Comparison of ENCODE assay signal across 8 cellular contexts in the genomic region with DNA sequence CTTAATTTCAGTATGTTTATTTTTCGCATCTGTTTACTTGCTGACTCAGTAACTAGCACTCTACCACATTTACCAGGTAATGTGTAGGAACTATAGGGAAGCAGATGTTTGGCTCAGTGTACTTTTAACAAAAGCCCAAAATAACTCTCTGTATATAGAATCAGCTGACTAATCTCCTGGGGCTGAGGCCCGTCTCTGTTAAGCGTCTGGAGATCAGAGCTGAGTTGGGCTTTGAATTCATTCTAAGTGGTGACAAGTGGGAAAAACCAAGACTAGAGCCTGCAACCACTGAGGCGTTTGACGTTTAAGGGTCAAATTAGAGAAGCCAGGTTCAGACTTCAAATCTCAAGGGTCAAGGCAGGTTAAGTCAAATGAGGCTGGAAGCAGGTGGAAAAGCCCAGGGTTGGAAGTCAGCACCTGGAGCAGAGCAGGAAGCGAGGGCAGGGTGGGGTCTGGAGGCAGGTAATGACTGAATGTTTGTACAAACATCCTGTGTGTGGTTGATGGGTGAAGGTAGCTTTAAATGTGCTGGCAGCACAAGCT. TPM values are rescaled to one million over a fixed set of nuclear protein-coding genes. Genes with fewer than 3 reads are reported as not detected.
DNase-seq lines count a peak whose midpoint lies in the region; ATAC-seq, FAIRE-seq and TF ChIP-seq lines count a peak whose summit lies in the region.

No MANE protein-coding gene starts in this region.

- CTCF ChIA-PET in MCF 10A (lab: Yijun Ruan, JAX): interaction anchor here (0.6 to 2.5 kb wide), 9 partner anchors 9 to 145 kb away, joined by 3 to 15 read pairs (median 3); partner anchors contain the start of gene LYST

- TF ChIP-seq POLR2A in breast epithelium (IDR thresholded peaks at IDR 0.05): no peak

- H3K4me1 Mint-ChIP-seq in MCF 10A (ENCODE audit: insufficient read depth, unreplicated experiment): peaks cover 44% of the 10 kb centered on the region

- peak; percentile 28 for FAIRE-seq in bronchial epithelial cell (lab: Jason Lieb, UNC)

- H3K4me1 ChIP-seq in breast epithelium: no peaks in the 10 kb centered on the region
- H3K4me1 ChIP-seq in thymus (ENCODE audit: control insufficient read depth, insufficient read depth, low read length): peaks cover 40% of the 10 kb centered on the region

- H3K27ac ChIP-seq in breast epithelium (no peak overlapping the region), thymus (ENCODE audit: low read depth) (peak overlapping the region; percentile 83)

- no peaks in the 10 kb centered on the region for H3K27me3 ChIP-seq in breast epithelium
- no peaks in the 10 kb centered on the region for H3K27me3 ChIP-seq in bronchial epithelial cell (ENCODE audit: control insufficient read depth, insufficient read depth, low read length)
- H3K27me3 ChIP-seq in thymus (ENCODE audit: control insufficient read depth, insufficient read depth): no peaks in the 10 kb centered on the region

- no peak for ATAC-seq in GM18517 (IDR thresholded peaks at IDR 0.05; ENCODE audit: unreplicated experiment)
- no peak for ATAC-seq in HG02884 (IDR thresholded peaks at IDR 0.05; ENCODE audit: unreplicated experiment)

- H3K9me3 Mint-ChIP-seq in MCF 10A (ENCODE audit: unreplicated experiment): no peaks in the 10 kb centered on the region

- POLR2A ChIA-PET in MCF 10A (lab: Yijun Ruan, JAX): interaction anchor here (0.7 to 3.0 kb wide), 5 partner anchors 9 to 58 kb away, joined by 3 to 29 read pairs (median 7); partner anchors contain the start of gene LYST

- no peaks in the 10 kb centered on the region for H3K27me3 Mint-ChIP-seq in MCF 10A (ENCODE audit: insufficient read depth, unreplicated experiment)

- no peak overlapping the region for H3K4me3 Mint-ChIP-seq in MCF 10A (ENCODE audit: unreplicated experiment)

- intact Hi-C loops in MCF 10A (cut with micrococcal nuclease): no loop called here
- intact Hi-C loops in breast epithelium (cut with DNase I; ENCODE audit: low total_unique reads): no loop called here

- H3K27ac Mint-ChIP-seq in MCF 10A (ENCODE audit: low read depth, unreplicated experiment): peak overlapping the region; percentile 14

- no peaks in the 10 kb centered on the region for H3K36me3 Mint-ChIP-seq in MCF 10A (ENCODE audit: insufficient read depth, unreplicated experiment)

- H3K36me3 ChIP-seq in breast epithelium (no peaks in the 10 kb centered on the region), bronchial epithelial cell (ENCODE audit: control insufficient read depth, insufficient read depth, low read length) (no peaks in the 10 kb centered on the region), thymus (ENCODE audit: control insufficient read depth, insufficient read depth) (no peaks in the 10 kb centered on the region)

- WGBS in thymus: 20% methylated on average over 6 of the region's 6 CpGs

- H3K9me3 ChIP-seq in breast epithelium (no peaks in the 10 kb centered on the region), thymus (ENCODE audit: control insufficient read depth) (no peaks in the 10 kb centered on the region)

- BruUV-seq in MCF 10A (replicated peaks; lab: Mats Ljungman, UMichigan): no TSS peak

- TF ChIP-seq CTCF in MCF 10A (IDR thresholded peaks at IDR 0.05; ENCODE audit: unreplicated experiment) (no peak), breast epithelium (IDR thresholded peaks at IDR 0.05) (no peak), bronchial epithelial cell (IDR thresholded peaks at IDR 0.05; ENCODE audit: insufficient read depth, low read length, severe bottlenecking) (no peak)

- DNase-seq in MCF 10A (ENCODE audit: unreplicated experiment): no peak
- DNase-seq in breast epithelium (ENCODE audit: low spot score in 2 of 2): no peak
- peak; percentile 81 for DNase-seq in NCI-H2171 treated with DMSO at 0.1 percent for 48 hours (lab: John Stamatoyannopoulos, UW)
- DNase-seq in bronchial epithelial cell (ENCODE audit: low read depth): peak; percentile 77
- no peak for DNase-seq in GDM1 (lab: John Stamatoyannopoulos, UW)

- H3K4me3 ChIP-seq in breast epithelium (no peak overlapping the region), bronchial epithelial cell (ENCODE audit: low read depth, low read length) (no peak overlapping the region), thymus (ENCODE audit: low read length) (no peak overlapping the region)

RNA-seq across cellular contexts. Expression of gene LYST, which starts 56.8 kb away (rescaled TPM):
- total RNA-seq in MCF 10A (2022) (23.9 and 37.4 TPM in 2 replicates), breast epithelium (10 to 100 TPM; 63.3 to 78.3 (median 66.1) TPM), bronchial epithelial cell (14.0 and 19.6 TPM in 2 replicates)
- polyA plus RNA-seq in thymus: 25.7 TPM

Comparison
In these comparisons a context has a peak if more than half of its experiments do, and no peak if none do; other contexts are left out.
1. DNase-seq: peak in NCI-H2171 treated with DMSO at 0.1 percent for 48 hours (single experiment) and bronchial epithelial cell (single experiment); none in MCF 10A (single experiment), breast epithelium (0 of 2) and GDM1 (single experiment).